In the genomic region with DNA sequence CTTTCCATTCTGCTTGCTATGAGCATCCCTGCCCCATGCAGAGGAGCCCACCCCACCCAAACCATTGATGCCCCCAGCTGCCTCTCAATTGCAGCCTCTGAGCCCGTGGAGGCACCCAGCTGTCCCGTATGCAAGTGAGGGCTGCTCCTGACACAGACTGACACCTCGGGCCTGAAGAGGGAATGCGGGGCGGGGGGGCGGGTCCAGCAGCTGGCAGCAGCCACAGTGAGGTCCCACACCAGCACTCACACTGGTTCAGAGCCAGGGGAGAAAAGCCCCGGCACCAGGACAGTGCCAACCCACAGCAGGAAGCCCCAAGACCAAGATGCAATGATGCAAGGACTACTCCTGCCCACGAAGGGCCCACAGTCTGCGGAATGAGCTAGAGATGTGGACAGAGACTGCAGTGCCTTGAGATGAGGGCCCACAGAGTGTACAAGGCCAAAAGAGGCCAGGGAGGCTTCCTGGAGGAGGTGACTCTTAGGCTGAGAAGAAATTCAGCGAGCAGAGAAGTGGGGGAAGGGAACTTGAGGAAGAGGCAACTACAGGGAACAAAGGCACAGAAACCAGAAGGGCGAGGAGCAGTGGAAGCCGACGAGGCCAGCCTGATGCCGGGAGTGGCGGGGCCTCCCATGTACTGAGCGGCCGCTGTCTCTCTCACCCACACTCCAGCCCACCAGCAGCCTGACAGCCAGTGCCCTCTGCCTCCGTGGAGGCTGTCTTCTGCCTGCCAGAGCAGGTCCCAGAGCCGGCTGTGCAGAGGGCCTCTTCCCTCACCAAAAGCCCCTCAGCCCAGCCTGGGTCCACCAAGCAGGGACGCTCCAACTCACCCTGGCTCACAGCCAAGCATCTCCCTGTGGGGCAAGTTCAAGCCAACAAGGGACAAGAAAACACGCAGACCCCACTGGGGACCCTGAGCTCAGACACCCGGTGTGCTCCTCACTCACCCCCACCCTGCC, we compare ENCODE assay signal across 1 cellular context.
A peak's percentile ranks its signal among the peaks of the same experiment; 100 is the strongest.
TF ChIP-seq lines count a peak whose summit lies in the region.

No MANE protein-coding gene starts in this region.

TF ChIP-seq in H1, 55 proteins besides CTCF, POLR2A, EP300 and RAD21:
- TF ChIP-seq NRF1 (IDR thresholded peaks at IDR 0.05; ENCODE audit: low read depth, low read length) (no peak), SIN3A (conservative IDR thresholded peaks at IDR 0.05 in 1 of 2, IDR thresholded peaks at IDR 0.05 in 1 of 2; ENCODE audit: low read depth in 1 of 2, low read length in 2 of 2) (0 out of 4 replicates have a peak, but pooled peaks of 1 of the 2 experiments have one; percentile 24), ZNF274 (IDR thresholded peaks at IDR 0.05; ENCODE audit: borderline replicate concordance, extremely low read depth, low read length) (no peak), KDM5A (IDR thresholded peaks at IDR 0.05; ENCODE audit: low read length) (no peak), RXRA (IDR thresholded peaks at IDR 0.05; ENCODE audit: insufficient read depth, low read depth, low read length) (no peak), PHF8 (conservative IDR thresholded peaks at IDR 0.05; ENCODE audit: low read depth, low read length) (no peak), ASH2L (IDR thresholded peaks at IDR 0.05; ENCODE audit: low read length) (no peak), CTBP2 (IDR thresholded peaks at IDR 0.05; ENCODE audit: borderline replicate concordance, insufficient read depth, insufficient read length, low read length) (no peak), YY1 (IDR thresholded peaks at IDR 0.05; ENCODE audit: low read depth, low read length) (no peak), RBBP5 (IDR thresholded peaks at IDR 0.05; ENCODE audit: borderline replicate concordance, low read depth, low read length) (0 out of 2 replicates have a peak, but pooled peaks have one; percentile 29), SP1 (IDR thresholded peaks at IDR 0.05; ENCODE audit: low read depth, low read length) (no peak)
- TF ChIP-seq, protein P1, sequence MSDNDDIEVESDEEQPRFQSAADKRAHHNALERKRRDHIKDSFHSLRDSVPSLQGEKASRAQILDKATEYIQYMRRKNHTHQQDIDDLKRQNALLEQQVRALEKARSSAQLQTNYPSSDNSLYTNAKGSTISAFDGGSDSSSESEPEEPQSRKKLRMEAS (IDR thresholded peaks at IDR 0.05), result 0 out of 2 replicates have a peak, but pooled peaks have one; percentile 20
